ENCODE assay signal across 16 cellular contexts in genomic region chr1:243964915-243965314, GRCh38.
"Had no signal": no experiment of that assay in that cellular context is flagged by ENCODE, and none has a peak within 500 bp of the region (broad histone marks: within the 10 kb centered on the region; RNA-seq: fewer than 3 reads in every experiment).

No MANE protein-coding gene starts in this region.

- H3K27ac ChIP-seq: body of pancreas, coronary artery, thyroid gland had no signal

- ATAC-seq: activated CD4-positive, alpha-beta T cell treated with anti-CD3 and anti-CD28 coated beads for 36 hours; body of pancreas; esophagus mucosa; stimulated activated memory B cell treated with anti-CD40 and anti-IgM and Interleukin-4, amounts not matched to agents 10 μg/mL and 1 μg/mL and 100 μg/mL, for 72 hours; T-helper 17 cell had no signal

- H3K9me3 ChIP-seq: body of pancreas, thyroid gland had no signal

- FAIRE-seq: urothelium cell line had no signal

- H3K27me3 ChIP-seq: body of pancreas, thyroid gland had no signal

- DNase-seq: activated CD4-positive, alpha-beta memory T cell treated with anti-CD3 and anti-CD28 coated beads for 36 hours; activated CD4-positive, alpha-beta T cell treated with anti-CD3 and anti-CD28 coated beads for 36 hours; activated effector memory CD4-positive, alpha-beta T cell treated with anti-CD3 and anti-CD28 coated beads, Interleukin-2, amount 50 U/mL, for 16 hours; activated T-cell treated with anti-CD3 and anti-CD28 coated beads, Interleukin-2, amount 50 U/mL, for 24 hours; amniotic stem cell; body of pancreas; central memory CD4-positive, alpha-beta T cell; foreskin melanocyte; nephron progenitor cell; stimulated activated CD4-positive, alpha-beta T cell treated with anti-CD3 and anti-CD28 coated beads, Interleukin-2, amount 100 ng/mL, for 48 hours; T-helper 17 cell; thyroid gland had no signal

- H3K4me1 ChIP-seq: body of pancreas, thyroid gland had no signal

- H3K36me3 ChIP-seq: thyroid gland had no signal

- H3K4me3 ChIP-seq: body of pancreas, coronary artery, thyroid gland had no signal
